1 cellular context compared by ENCODE assay signal in the genomic region with DNA sequence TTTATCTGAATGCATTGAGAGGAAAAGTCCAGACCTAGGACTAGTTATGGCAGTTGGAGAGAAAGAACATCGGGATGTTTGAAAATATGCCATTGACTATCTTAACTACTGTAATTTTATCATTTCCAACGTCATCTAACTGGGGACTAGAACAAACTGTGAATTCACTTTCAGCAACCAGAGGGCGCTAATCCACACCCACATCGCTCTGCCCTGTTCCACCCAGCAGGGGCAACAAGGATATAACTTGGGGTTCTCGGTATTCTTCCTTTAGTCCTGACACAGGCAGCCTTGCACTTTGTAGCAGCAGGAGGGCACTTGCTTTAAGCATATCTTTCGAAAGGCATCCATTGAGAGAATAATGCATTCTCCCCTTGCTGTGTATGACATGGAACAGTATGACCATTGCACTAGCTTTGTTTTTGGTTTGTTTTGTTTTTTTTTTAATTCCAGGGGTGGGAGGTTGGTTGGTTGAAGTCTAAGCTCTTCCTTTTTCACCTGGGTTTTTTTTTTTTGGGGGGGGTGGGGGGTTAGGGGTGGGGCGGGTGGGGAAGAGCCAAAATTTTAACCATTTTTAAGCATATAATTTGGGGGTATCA.
TF ChIP-seq lines count a peak whose summit lies in the region.

No MANE protein-coding gene starts in this region.

TF ChIP-seq in HepG2, 621 proteins besides CTCF, POLR2A, EP300 and RAD21 (continued from another document):
- no peak for TF ChIP-seq MLX (CRISPR knock-in tag; IDR thresholded peaks at IDR 0.05)
- TF ChIP-seq ZNF432 (CRISPR knock-in tag; IDR thresholded peaks at IDR 0.05; ENCODE audit: borderline replicate concordance): no peak
- TF ChIP-seq RORA (CRISPR knock-in tag; IDR thresholded peaks at IDR 0.05): no peak
- no peak for TF ChIP-seq HBP1 (CRISPR knock-in tag; IDR thresholded peaks at IDR 0.05; ENCODE audit: low read depth)
- no peak for TF ChIP-seq SRSF1 (optimal IDR thresholded peaks at IDR 0.05; ENCODE audit: low read depth, low read length)
- no peak for TF ChIP-seq ZNF660 (CRISPR knock-in tag; IDR thresholded peaks at IDR 0.05; ENCODE audit: borderline replicate concordance, low read depth)
- TF ChIP-seq, protein P1, sequence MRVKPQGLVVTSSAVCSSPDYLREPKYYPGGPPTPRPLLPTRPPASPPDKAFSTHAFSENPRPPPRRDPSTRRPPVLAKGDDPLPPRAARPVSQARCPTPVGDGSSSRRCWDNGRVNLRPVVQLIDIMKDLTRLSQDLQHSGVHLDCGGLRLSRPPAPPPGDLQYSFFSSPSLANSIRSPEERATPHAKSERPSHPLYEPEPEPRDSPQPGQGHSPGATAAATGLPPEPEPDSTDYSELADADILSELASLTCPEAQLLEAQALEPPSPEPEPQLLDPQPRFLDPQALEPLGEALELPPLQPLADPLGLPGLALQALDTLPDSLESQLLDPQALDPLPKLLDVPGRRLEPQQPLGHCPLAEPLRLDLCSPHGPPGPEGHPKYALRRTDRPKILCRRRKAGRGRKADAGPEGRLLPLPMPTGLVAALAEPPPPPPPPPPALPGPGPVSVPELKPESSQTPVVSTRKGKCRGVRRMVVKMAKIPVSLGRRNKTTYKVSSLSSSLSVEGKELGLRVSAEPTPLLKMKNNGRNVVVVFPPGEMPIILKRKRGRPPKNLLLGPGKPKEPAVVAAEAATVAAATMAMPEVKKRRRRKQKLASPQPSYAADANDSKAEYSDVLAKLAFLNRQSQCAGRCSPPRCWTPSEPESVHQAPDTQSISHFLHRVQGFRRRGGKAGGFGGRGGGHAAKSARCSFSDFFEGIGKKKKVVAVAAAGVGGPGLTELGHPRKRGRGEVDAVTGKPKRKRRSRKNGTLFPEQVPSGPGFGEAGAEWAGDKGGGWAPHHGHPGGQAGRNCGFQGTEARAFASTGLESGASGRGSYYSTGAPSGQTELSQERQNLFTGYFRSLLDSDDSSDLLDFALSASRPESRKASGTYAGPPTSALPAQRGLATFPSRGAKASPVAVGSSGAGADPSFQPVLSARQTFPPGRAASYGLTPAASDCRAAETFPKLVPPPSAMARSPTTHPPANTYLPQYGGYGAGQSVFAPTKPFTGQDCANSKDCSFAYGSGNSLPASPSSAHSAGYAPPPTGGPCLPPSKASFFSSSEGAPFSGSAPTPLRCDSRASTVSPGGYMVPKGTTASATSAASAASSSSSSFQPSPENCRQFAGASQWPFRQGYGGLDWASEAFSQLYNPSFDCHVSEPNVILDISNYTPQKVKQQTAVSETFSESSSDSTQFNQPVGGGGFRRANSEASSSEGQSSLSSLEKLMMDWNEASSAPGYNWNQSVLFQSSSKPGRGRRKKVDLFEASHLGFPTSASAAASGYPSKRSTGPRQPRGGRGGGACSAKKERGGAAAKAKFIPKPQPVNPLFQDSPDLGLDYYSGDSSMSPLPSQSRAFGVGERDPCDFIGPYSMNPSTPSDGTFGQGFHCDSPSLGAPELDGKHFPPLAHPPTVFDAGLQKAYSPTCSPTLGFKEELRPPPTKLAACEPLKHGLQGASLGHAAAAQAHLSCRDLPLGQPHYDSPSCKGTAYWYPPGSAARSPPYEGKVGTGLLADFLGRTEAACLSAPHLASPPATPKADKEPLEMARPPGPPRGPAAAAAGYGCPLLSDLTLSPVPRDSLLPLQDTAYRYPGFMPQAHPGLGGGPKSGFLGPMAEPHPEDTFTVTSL (CRISPR knock-in tag; IDR thresholded peaks at IDR 0.05; ENCODE audit: borderline replicate concordance): no peak
- TF ChIP-seq ZNF678 (CRISPR knock-in tag; IDR thresholded peaks at IDR 0.05): no peak
- TF ChIP-seq CREB1 (IDR thresholded peaks at IDR 0.05): no peak
- 0 out of 2 replicates have a peak, but pooled peaks have one; percentile 17 for TF ChIP-seq CREB1 (CRISPR knock-in tag; IDR thresholded peaks at IDR 0.05)
- TF ChIP-seq, protein P2, sequence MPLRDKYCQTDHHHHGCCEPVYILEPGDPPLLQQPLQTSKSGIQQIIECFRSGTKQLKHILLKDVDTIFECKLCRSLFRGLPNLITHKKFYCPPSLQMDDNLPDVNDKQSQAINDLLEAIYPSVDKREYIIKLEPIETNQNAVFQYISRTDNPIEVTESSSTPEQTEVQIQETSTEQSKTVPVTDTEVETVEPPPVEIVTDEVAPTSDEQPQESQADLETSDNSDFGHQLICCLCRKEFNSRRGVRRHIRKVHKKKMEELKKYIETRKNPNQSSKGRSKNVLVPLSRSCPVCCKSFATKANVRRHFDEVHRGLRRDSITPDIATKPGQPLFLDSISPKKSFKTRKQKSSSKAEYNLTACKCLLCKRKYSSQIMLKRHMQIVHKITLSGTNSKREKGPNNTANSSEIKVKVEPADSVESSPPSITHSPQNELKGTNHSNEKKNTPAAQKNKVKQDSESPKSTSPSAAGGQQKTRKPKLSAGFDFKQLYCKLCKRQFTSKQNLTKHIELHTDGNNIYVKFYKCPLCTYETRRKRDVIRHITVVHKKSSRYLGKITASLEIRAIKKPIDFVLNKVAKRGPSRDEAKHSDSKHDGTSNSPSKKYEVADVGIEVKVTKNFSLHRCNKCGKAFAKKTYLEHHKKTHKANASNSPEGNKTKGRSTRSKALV (CRISPR knock-in tag; IDR thresholded peaks at IDR 0.05): peak; percentile 46; the same call in 1 of the 2 replicates
- TF ChIP-seq ERF (CRISPR knock-in tag; IDR thresholded peaks at IDR 0.05): 0 out of 2 replicates have a peak, but pooled peaks have one; percentile 43
- TF ChIP-seq ZKSCAN5 (CRISPR knock-in tag; IDR thresholded peaks at IDR 0.05): no peak
- 0 out of 2 replicates have a peak, but pooled peaks have one; percentile 42 for TF ChIP-seq MIXL1 (CRISPR knock-in tag; IDR thresholded peaks at IDR 0.05)
- TF ChIP-seq, protein P3, sequence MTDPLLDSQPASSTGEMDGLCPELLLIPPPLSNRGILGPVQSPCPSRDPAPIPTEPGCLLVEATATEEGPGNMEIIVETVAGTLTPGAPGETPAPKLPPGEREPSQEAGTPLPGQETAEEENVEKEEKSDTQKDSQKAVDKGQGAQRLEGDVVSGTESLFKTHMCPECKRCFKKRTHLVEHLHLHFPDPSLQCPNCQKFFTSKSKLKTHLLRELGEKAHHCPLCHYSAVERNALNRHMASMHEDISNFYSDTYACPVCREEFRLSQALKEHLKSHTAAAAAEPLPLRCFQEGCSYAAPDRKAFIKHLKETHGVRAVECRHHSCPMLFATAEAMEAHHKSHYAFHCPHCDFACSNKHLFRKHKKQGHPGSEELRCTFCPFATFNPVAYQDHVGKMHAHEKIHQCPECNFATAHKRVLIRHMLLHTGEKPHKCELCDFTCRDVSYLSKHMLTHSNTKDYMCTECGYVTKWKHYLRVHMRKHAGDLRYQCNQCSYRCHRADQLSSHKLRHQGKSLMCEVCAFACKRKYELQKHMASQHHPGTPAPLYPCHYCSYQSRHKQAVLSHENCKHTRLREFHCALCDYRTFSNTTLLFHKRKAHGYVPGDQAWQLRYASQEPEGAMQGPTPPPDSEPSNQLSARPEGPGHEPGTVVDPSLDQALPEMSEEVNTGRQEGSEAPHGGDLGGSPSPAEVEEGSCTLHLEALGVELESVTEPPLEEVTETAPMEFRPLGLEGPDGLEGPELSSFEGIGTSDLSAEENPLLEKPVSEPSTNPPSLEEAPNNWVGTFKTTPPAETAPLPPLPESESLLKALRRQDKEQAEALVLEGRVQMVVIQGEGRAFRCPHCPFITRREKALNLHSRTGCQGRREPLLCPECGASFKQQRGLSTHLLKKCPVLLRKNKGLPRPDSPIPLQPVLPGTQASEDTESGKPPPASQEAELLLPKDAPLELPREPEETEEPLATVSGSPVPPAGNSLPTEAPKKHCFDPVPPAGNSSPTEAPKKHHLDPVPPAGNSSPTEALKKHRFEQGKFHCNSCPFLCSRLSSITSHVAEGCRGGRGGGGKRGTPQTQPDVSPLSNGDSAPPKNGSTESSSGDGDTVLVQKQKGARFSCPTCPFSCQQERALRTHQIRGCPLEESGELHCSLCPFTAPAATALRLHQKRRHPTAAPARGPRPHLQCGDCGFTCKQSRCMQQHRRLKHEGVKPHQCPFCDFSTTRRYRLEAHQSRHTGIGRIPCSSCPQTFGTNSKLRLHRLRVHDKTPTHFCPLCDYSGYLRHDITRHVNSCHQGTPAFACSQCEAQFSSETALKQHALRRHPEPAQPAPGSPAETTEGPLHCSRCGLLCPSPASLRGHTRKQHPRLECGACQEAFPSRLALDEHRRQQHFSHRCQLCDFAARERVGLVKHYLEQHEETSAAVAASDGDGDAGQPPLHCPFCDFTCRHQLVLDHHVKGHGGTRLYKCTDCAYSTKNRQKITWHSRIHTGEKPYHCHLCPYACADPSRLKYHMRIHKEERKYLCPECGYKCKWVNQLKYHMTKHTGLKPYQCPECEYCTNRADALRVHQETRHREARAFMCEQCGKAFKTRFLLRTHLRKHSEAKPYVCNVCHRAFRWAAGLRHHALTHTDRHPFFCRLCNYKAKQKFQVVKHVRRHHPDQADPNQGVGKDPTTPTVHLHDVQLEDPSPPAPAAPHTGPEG (CRISPR knock-in tag; IDR thresholded peaks at IDR 0.05): peak; percentile 53; the same call in 1 of the 2 replicates
- TF ChIP-seq PRPF4 (IDR thresholded peaks at IDR 0.05; ENCODE audit: low read depth, low read length, poor library complexity, severe bottlenecking): no peak
- peak; percentile 41 for TF ChIP-seq FOSL2 (CRISPR knock-in tag; IDR thresholded peaks at IDR 0.05)
- TF ChIP-seq CEBPG (CRISPR knock-in tag; IDR thresholded peaks at IDR 0.05): 0 out of 2 replicates have a peak, but pooled peaks have one; percentile 24
- TF ChIP-seq ZBTB10 (CRISPR knock-in tag; IDR thresholded peaks at IDR 0.05; ENCODE audit: borderline replicate concordance): peak; percentile 59; the same call in 1 of the 2 replicates
- TF ChIP-seq ZNF770 (CRISPR knock-in tag; IDR thresholded peaks at IDR 0.05): no peak
- no peak for TF ChIP-seq ZNF781 (CRISPR knock-in tag; IDR thresholded peaks at IDR 0.05; ENCODE audit: borderline replicate concordance, not compliant biosample characterization)
- TF ChIP-seq GATAD2A (CRISPR knock-in tag; IDR thresholded peaks at IDR 0.05): peak; percentile 53
- no peak for TF ChIP-seq PLSCR1 (CRISPR knock-in tag; IDR thresholded peaks at IDR 0.05; ENCODE audit: borderline replicate concordance)
- no peak for TF ChIP-seq ZMYM2 (CRISPR knock-in tag; IDR thresholded peaks at IDR 0.05)
- TF ChIP-seq SIN3B (IDR thresholded peaks at IDR 0.05; ENCODE audit: low read length): no peak
- TF ChIP-seq ZNF383 (CRISPR knock-in tag; IDR thresholded peaks at IDR 0.05; ENCODE audit: borderline replicate concordance): no peak
